ENCODE assay signal across 19 cellular contexts in the genomic region with DNA sequence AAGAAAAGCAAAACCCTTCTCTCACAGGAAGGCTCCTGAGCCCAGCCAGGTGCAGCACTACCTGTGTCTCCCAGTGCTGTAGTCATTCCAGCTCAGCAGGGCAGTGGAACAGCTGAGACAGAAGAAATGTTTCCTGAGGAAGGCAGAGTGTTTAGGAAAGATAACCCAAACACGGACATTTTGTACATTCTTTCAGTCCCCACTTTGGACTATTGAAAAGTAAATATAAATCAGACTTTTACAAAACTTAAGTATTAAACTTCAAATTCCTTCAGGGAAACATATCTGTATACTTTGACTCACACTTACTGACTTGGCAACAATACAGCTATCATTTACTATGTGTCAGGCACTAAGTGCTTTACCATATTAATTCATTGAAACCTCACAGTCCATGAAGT. TPM values are rescaled to one million over a fixed set of nuclear protein-coding genes. Genes with fewer than 3 reads are reported as not detected.
A peak's percentile ranks its signal among the peaks of the same experiment; 100 is the strongest.
DNase-seq lines count a peak whose midpoint lies in the region; ATAC-seq, FAIRE-seq and TF ChIP-seq lines count a peak whose summit lies in the region.
"Had no signal": no experiment of that assay in that cellular context is flagged by ENCODE, and none has a peak within 500 bp of the region (broad histone marks: within the 10 kb centered on the region; RNA-seq: fewer than 3 reads in every experiment).

No MANE protein-coding gene starts in this region.

- H3K36me3 Mint-ChIP-seq in endothelial cell (ENCODE audit: low read depth, unreplicated experiment) = no peaks in the 10 kb centered on the region

- H3K4me3 ChIP-seq in OCI-LY1 (ENCODE audit: low read depth, low read length, poor library complexity, severe bottlenecking) (no peak overlapping the region), mucosa of descending colon (no peak overlapping the region)
- H3K4me3 ChIP-seq: BLaER1, testis had no signal

- peak overlapping the region; percentile 91 for H3K27ac Mint-ChIP-seq in endothelial cell (ENCODE audit: unreplicated experiment)

- peaks cover 8% of the 10 kb centered on the region; the same call in 1 of the 2 replicates for H3K79me2 ChIP-seq in OCI-LY1 (ENCODE audit: insufficient read depth, low read length)

- H3K9me3 Mint-ChIP-seq in endothelial cell (ENCODE audit: unreplicated experiment) = no peaks in the 10 kb centered on the region

- intact Hi-C loops in mucosa of descending colon (cut with DNase I, micrococcal nuclease) = no loop called here

- no peak overlapping the region for H2AFZ ChIP-seq in OCI-LY1 (ENCODE audit: low read length)

- peak; percentile 69 for FAIRE-seq in GM19239 (lab: Jason Lieb, UNC)
- FAIRE-seq: GM12891, HTR-8/SVneo had no signal

- no peaks in the 10 kb centered on the region for H3K27me3 Mint-ChIP-seq in endothelial cell (ENCODE audit: unreplicated experiment)
- H3K27me3 Mint-ChIP-seq: naive thymus-derived CD4-positive, alpha-beta T cell had no signal

- H3K4me2 ChIP-seq in OCI-LY1 (ENCODE audit: low read length) = no peak overlapping the region
- H3K4me2 ChIP-seq: BLaER1 had no signal

- ATAC-seq in mucosa of descending colon (peak; percentile 38), HG03571 (IDR thresholded peaks at IDR 0.05; ENCODE audit: unreplicated experiment) (no peak)
- ATAC-seq: naive thymus-derived CD4-positive, alpha-beta T cell had no signal

- no peak for TF ChIP-seq CTCF in OCI-LY1 (IDR thresholded peaks at IDR 0.05; ENCODE audit: low read length)
- TF ChIP-seq CTCF in endothelial cell (IDR thresholded peaks at IDR 0.05; ENCODE audit: unreplicated experiment) = no peak
- no peak for TF ChIP-seq CTCF in mucosa of descending colon (IDR thresholded peaks at IDR 0.05)
- no peak for TF ChIP-seq CTCF in GM10266 (IDR thresholded peaks at IDR 0.05; ENCODE audit: control insufficient read depth, insufficient read depth, low read depth, missing control alignments)

- H4K20me1 ChIP-seq in OCI-LY1 (ENCODE audit: insufficient read depth, low read length) = no peaks in the 10 kb centered on the region

- H3K9ac ChIP-seq in OCI-LY1 (ENCODE audit: low read length) = no peak overlapping the region
- H3K9ac ChIP-seq: BLaER1 had no signal

- no peak overlapping the region for H3K4me3 Mint-ChIP-seq in endothelial cell (ENCODE audit: unreplicated experiment)

- H3K9me3 ChIP-seq in OCI-LY1 (ENCODE audit: low read length) = no peaks in the 10 kb centered on the region
- H3K9me3 ChIP-seq in mucosa of descending colon = no peaks in the 10 kb centered on the region
- H3K9me3 ChIP-seq: BLaER1, testis had no signal

- H3K4me1 Mint-ChIP-seq in endothelial cell (ENCODE audit: unreplicated experiment) = peaks cover 65% of the 10 kb centered on the region

- DNase-seq in GM19239 (ENCODE audit: insufficient read length, low spot score) = no peak
- DNase-seq in endothelial cell (ENCODE audit: low spot score) = no peak
- no peak for DNase-seq in mucosa of descending colon
- no peak for DNase-seq in GF-D8 (lab: John Stamatoyannopoulos, UW)
- DNase-seq in dedifferentiated amniotic fluid mesenchymal stem cell (ENCODE audit: extremely low spot score) = no peak
- no peak for DNase-seq in GM10266 (ENCODE audit: extremely low spot score)
- DNase-seq: activated gamma-delta T cell; DMS79 treated with DMSO at 0.1 percent for 48 hours; glutamatergic neuron; kidney glomerular epithelial cell; naive thymus-derived CD4-positive, alpha-beta T cell; NCI-H1092; NCI-H2227 treated with DMSO at 0.1 percent for 48 hours; testis had no signal

- no peaks in the 10 kb centered on the region for H3K27me3 ChIP-seq in OCI-LY1 (ENCODE audit: insufficient read depth, low read length)
- H3K27me3 ChIP-seq: BLaER1, testis had no signal

- H3K27ac ChIP-seq in OCI-LY1 (ENCODE audit: low read depth, low read length, poor library complexity, severe bottlenecking) = peak overlapping the region; percentile 35
- H3K27ac ChIP-seq: BLaER1, testis had no signal

- H3K9me2 ChIP-seq in OCI-LY1 (ENCODE audit: low read depth, low read length) = no peaks in the 10 kb centered on the region

- H3K4me1 ChIP-seq in OCI-LY1 (ENCODE audit: insufficient read depth, low read length, severe bottlenecking) (peaks cover 58% of the 10 kb centered on the region), mucosa of descending colon (ENCODE audit: low read depth) (peaks cover 4% of the 10 kb centered on the region)
- H3K4me1 ChIP-seq: testis had no signal

- H3K36me3 ChIP-seq in OCI-LY1 (ENCODE audit: insufficient read depth, low read length) (no peaks in the 10 kb centered on the region), mucosa of descending colon (ENCODE audit: low read depth) (no peaks in the 10 kb centered on the region)
- H3K36me3 ChIP-seq: BLaER1 had no signal

- no peaks in the 10 kb centered on the region for H3F3A ChIP-seq in OCI-LY1 (ENCODE audit: insufficient read depth, low read length)

RNA-seq across cellular contexts. Expression of a gene that starts 40.4 kb away (rescaled TPM):
- total RNA-seq in endothelial cell (ENCODE audit: unreplicated experiment) (59.6 TPM), mucosa of descending colon (10 to 100 TPM; 23.5 to 43.3 (median 27.6) TPM)
